14 cellular contexts compared by ENCODE assay signal in the genomic region with DNA sequence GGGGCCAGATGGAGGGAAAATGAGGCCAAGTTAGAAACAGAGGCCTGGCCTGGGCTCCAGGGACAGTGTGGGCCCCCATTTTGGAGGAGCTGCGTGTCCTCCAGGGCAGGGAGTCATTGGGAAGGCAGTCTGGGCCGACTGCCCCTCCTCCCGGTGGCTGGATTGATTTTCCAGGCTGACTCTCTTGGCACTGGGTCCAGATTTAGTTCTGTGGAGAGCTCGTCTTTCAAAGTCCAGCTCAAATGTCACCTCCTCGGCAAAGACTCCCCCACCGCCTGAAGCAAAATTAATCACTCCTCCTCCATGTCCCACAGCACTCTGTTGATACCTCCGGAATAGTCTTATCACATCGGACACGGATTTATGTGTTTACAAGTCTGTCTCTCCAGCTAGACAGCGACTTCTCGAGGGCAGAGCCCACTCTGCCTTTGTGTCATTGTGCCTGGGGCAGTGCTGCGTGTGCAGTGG.
DNase-seq lines count a peak whose midpoint lies in the region; ATAC-seq and TF ChIP-seq lines count a peak whose summit lies in the region.
"Had no signal": no experiment of that assay in that cellular context is flagged by ENCODE, and none has a peak within 500 bp of the region (broad histone marks: within the 10 kb centered on the region; RNA-seq: fewer than 3 reads in every experiment).

No MANE protein-coding gene starts in this region.

- H3K27me3 ChIP-seq in left ventricle myocardium inferior (ENCODE audit: low read depth): peaks cover 21% of the 10 kb centered on the region

- peaks cover 32% of the 10 kb centered on the region for H3K27me3 Mint-ChIP-seq in type B pancreatic cell
- peaks cover 49 to 63% of the 10 kb centered on the region in 2 donors for H3K27me3 Mint-ChIP-seq in stimulated activated naive B cell treated with anti-CD40 and anti-IgM and Interleukin-4, amounts not matched to agents 10 μg/mL and 1 μg/mL and 100 μg/mL, for 72 hours

- H3K4me1 Mint-ChIP-seq in type B pancreatic cell (ENCODE audit: unreplicated experiment): peaks cover 32% of the 10 kb centered on the region
- H3K4me1 Mint-ChIP-seq in stimulated activated naive B cell treated with anti-CD40 and anti-IgM and Interleukin-4, amounts not matched to agents 10 μg/mL and 1 μg/mL and 100 μg/mL, for 72 hours: peaks cover 14 to 26% of the 10 kb centered on the region in 2 donors

- H3K27ac ChIP-seq in left ventricle myocardium inferior (replicated peaks): peak overlapping the region; percentile 60
- H3K27ac ChIP-seq: ascending aorta, foreskin keratinocyte, PC-9, tibial nerve had no signal

- intact Hi-C loops in left ventricle myocardium inferior (cut with micrococcal nuclease): no loop called here

- ATAC-seq in GM18870 (IDR thresholded peaks at IDR 0.05; ENCODE audit: unreplicated experiment): no peak
- ATAC-seq in stimulated activated naive B cell treated with anti-CD40 and anti-IgM and Interleukin-4, amounts not matched to agents 10 μg/mL and 1 μg/mL and 100 μg/mL, for 72 hours (replicated peaks): no peak
- ATAC-seq: foreskin keratinocyte had no signal

- no peaks in the 10 kb centered on the region for H3K9me3 Mint-ChIP-seq in type B pancreatic cell
- H3K9me3 Mint-ChIP-seq in stimulated activated naive B cell treated with anti-CD40 and anti-IgM and Interleukin-4, amounts not matched to agents 10 μg/mL and 1 μg/mL and 100 μg/mL, for 72 hours: peaks cover 0 to 5% of the 10 kb centered on the region in 2 donors

- no peaks in the 10 kb centered on the region for H3K36me3 Mint-ChIP-seq in type B pancreatic cell
- peaks cover 2 to 7% of the 10 kb centered on the region in 2 donors for H3K36me3 Mint-ChIP-seq in stimulated activated naive B cell treated with anti-CD40 and anti-IgM and Interleukin-4, amounts not matched to agents 10 μg/mL and 1 μg/mL and 100 μg/mL, for 72 hours

- no peak overlapping the region for H3K27ac Mint-ChIP-seq in type B pancreatic cell
- H3K27ac Mint-ChIP-seq in stimulated activated naive B cell treated with anti-CD40 and anti-IgM and Interleukin-4, amounts not matched to agents 10 μg/mL and 1 μg/mL and 100 μg/mL, for 72 hours: no peak overlapping the region

- no peaks in the 10 kb centered on the region for H3K9me3 ChIP-seq in left ventricle myocardium inferior (replicated peaks)
- H3K9me3 ChIP-seq: ascending aorta, tibial nerve had no signal

- peaks cover 29% of the 10 kb centered on the region for H3K4me1 ChIP-seq in left ventricle myocardium inferior
- H3K4me1 ChIP-seq: foreskin keratinocyte had no signal

- no peak overlapping the region for H3K4me3 ChIP-seq in left ventricle myocardium inferior
- H3K4me3 ChIP-seq: ascending aorta, PC-9, tibial nerve had no signal

- DNase-seq in NCI-H524 (lab: John Stamatoyannopoulos, UW) (peak; percentile 17 to 45), NCI-H524 treated with DMSO at 0.1 percent for 48 hours (lab: John Stamatoyannopoulos, UW) (no peak), T1000 (lab: John Stamatoyannopoulos, UW) (peak; percentile 80), left ventricle myocardium inferior (no peak), type B pancreatic cell (ENCODE audit: extremely low spot score, unreplicated experiment) (no peak), HPDE6-E6E7 (ENCODE audit: extremely low spot score) (no peak)
- DNase-seq in stimulated activated naive B cell treated with anti-CD40 and anti-IgM and Interleukin-4, amounts not matched to agents 10 μg/mL and 1 μg/mL and 100 μg/mL, for 72 hours: no peak
- DNase-seq: 8988T; stimulated activated CD4-positive, alpha-beta T cell treated with anti-CD3 and anti-CD28 coated beads, Interleukin-4, amount 100 ng/mL, for 4 hours had no signal

- TF ChIP-seq CTCF in left ventricle myocardium inferior (IDR thresholded peaks at IDR 0.05; ENCODE audit: borderline replicate concordance): no peak
- no peak for TF ChIP-seq CTCF in type B pancreatic cell (conservative IDR thresholded peaks at IDR 0.05)

- no peaks in the 10 kb centered on the region for H3K36me3 ChIP-seq in left ventricle myocardium inferior
- H3K36me3 ChIP-seq: ascending aorta, tibial nerve had no signal

- peak overlapping the region; percentile 73 for H3K4me3 Mint-ChIP-seq in type B pancreatic cell
- no peak overlapping the region for H3K4me3 Mint-ChIP-seq in stimulated activated naive B cell treated with anti-CD40 and anti-IgM and Interleukin-4, amounts not matched to agents 10 μg/mL and 1 μg/mL and 100 μg/mL, for 72 hours

Comparison
In these comparisons a context has a peak if more than half of its experiments do, and no peak if none do; other contexts are left out.
1. DNase-seq: peak in NCI-H524 (2 of 2) and T1000 (single experiment); none in NCI-H524 treated with DMSO at 0.1 percent for 48 hours (single experiment), left ventricle myocardium inferior (single experiment), type B pancreatic cell (single experiment), HPDE6-E6E7 (single experiment) and stimulated activated naive B cell treated with anti-CD40 and anti-IgM and Interleukin-4, amounts not matched to agents 10 μg/mL and 1 μg/mL and 100 μg/mL, for 72 hours (single experiment).